Comparison of ENCODE assay signal across 1 cellular context in genomic region chr1:33255347-33256311, GRCh38.
TF ChIP-seq lines count a peak whose summit lies in the region.

No MANE protein-coding gene starts in this region.

TF ChIP-seq in HepG2, 621 proteins besides CTCF, POLR2A, EP300 and RAD21 (continued from another document and continues in another):
- TF ChIP-seq NFAT5 (CRISPR knock-in tag; IDR thresholded peaks at IDR 0.05) = no peak
- TF ChIP-seq ZNF510 (CRISPR knock-in tag; IDR thresholded peaks at IDR 0.05; ENCODE audit: low read depth) = no peak
- TF ChIP-seq NFE2L2 (IDR thresholded peaks at IDR 0.05; ENCODE audit: low read length) = no peak
- TF ChIP-seq PRMT3 (CRISPR knock-in tag; IDR thresholded peaks at IDR 0.05; ENCODE audit: borderline replicate concordance, low read depth) = no peak
- no peak for TF ChIP-seq TRIM22 (IDR thresholded peaks at IDR 0.05)
- TF ChIP-seq RERE (CRISPR knock-in tag; IDR thresholded peaks at IDR 0.05; ENCODE audit: low read depth) = no peak
- no peak for TF ChIP-seq ATAD3A (CRISPR knock-in tag; IDR thresholded peaks at IDR 0.05)
- TF ChIP-seq PRDM10 (CRISPR knock-in tag; IDR thresholded peaks at IDR 0.05; ENCODE audit: low read depth) = no peak
- TF ChIP-seq ZNF629 (CRISPR knock-in tag; conservative IDR thresholded peaks at IDR 0.05) = no peak
- no peak for TF ChIP-seq HCFC1 (IDR thresholded peaks at IDR 0.05; ENCODE audit: low read depth, low read length)
- TF ChIP-seq POLR2AphosphoS2 (IDR thresholded peaks at IDR 0.05; ENCODE audit: low read depth, low read length) = no peak
- no peak for TF ChIP-seq TBP (CRISPR knock-in tag; IDR thresholded peaks at IDR 0.05)
- no peak for TF ChIP-seq NFE2L1 (CRISPR knock-in tag; IDR thresholded peaks at IDR 0.05; ENCODE audit: borderline replicate concordance)
- TF ChIP-seq ZNF747 (CRISPR knock-in tag; IDR thresholded peaks at IDR 0.05; ENCODE audit: borderline replicate concordance) = 0 out of 2 replicates have a peak, but pooled peaks have one; percentile 1
- TF ChIP-seq SP5 (CRISPR knock-in tag; IDR thresholded peaks at IDR 0.05; ENCODE audit: borderline replicate concordance, low read depth) = no peak
- TF ChIP-seq ZMAT3 (CRISPR knock-in tag; conservative IDR thresholded peaks at IDR 0.05) = no peak
- no peak for TF ChIP-seq ATF4 (CRISPR knock-in tag; IDR thresholded peaks at IDR 0.05)
- no peak for TF ChIP-seq FOSL2 (CRISPR knock-in tag; IDR thresholded peaks at IDR 0.05)
- no peak for TF ChIP-seq ZNF768 (CRISPR knock-in tag; IDR thresholded peaks at IDR 0.05)
- no peak for TF ChIP-seq CC2D1A (CRISPR knock-in tag; IDR thresholded peaks at IDR 0.05)
- TF ChIP-seq SNAPC2 (CRISPR knock-in tag; IDR thresholded peaks at IDR 0.05) = no peak
- TF ChIP-seq SMARCC2 (IDR thresholded peaks at IDR 0.05) = no peak
- TF ChIP-seq ZNF841 (CRISPR knock-in tag; IDR thresholded peaks at IDR 0.05; ENCODE audit: borderline replicate concordance) = no peak
- no peak for TF ChIP-seq ZKSCAN8 (CRISPR knock-in tag; IDR thresholded peaks at IDR 0.05; ENCODE audit: borderline replicate concordance)
- TF ChIP-seq ZNF766 (CRISPR knock-in tag; IDR thresholded peaks at IDR 0.05; ENCODE audit: borderline replicate concordance) = no peak
- no peak for TF ChIP-seq GTF2F1 (IDR thresholded peaks at IDR 0.05; ENCODE audit: low read length)
- no peak for TF ChIP-seq PAWR (CRISPR knock-in tag; IDR thresholded peaks at IDR 0.05; ENCODE audit: borderline replicate concordance)
- TF ChIP-seq HOXA9 (CRISPR knock-in tag; IDR thresholded peaks at IDR 0.05; ENCODE audit: borderline replicate concordance) = no peak
- no peak for TF ChIP-seq RFX3 (CRISPR knock-in tag; IDR thresholded peaks at IDR 0.05)
- TF ChIP-seq PCBP2 (optimal IDR thresholded peaks at IDR 0.05; ENCODE audit: low read depth, low read length, poor library complexity, severe bottlenecking) = no peak
- no peak for TF ChIP-seq ZNF451 (CRISPR knock-in tag; IDR thresholded peaks at IDR 0.05)
- peak; percentile 82 for TF ChIP-seq MYPOP (CRISPR knock-in tag; IDR thresholded peaks at IDR 0.05)
- no peak for TF ChIP-seq FOXP4 (CRISPR knock-in tag; IDR thresholded peaks at IDR 0.05)
- no peak for TF ChIP-seq ZNF678 (CRISPR knock-in tag; IDR thresholded peaks at IDR 0.05)
- TF ChIP-seq PLRG1 (conservative IDR thresholded peaks at IDR 0.05) = no peak
- no peak for TF ChIP-seq ZBTB4 (CRISPR knock-in tag; IDR thresholded peaks at IDR 0.05; ENCODE audit: borderline replicate concordance)
